ENCODE assay signal across 12 cellular contexts in genomic region chr20:13684566-13685222, GRCh38. TPM values are rescaled to one million over a fixed set of nuclear protein-coding genes. Genes with fewer than 3 reads are reported as not detected.
DNase-seq lines count a peak whose midpoint lies in the region; ATAC-seq and TF ChIP-seq lines count a peak whose summit lies in the region.
"Had no signal": no experiment of that assay in that cellular context is flagged by ENCODE, and none has a peak within 500 bp of the region (broad histone marks: within the 10 kb centered on the region; RNA-seq: fewer than 3 reads in every experiment).

No MANE protein-coding gene starts in this region.

- no peaks in the 10 kb centered on the region for H3K36me3 Mint-ChIP-seq in activated CD4-positive, alpha-beta T cell treated with anti-CD3 and anti-CD28 coated beads, Interleukin-2, amount 10 ng/mL, durations not matched to agents 7 days and 5 days (ENCODE audit: low read depth)
- H3K36me3 Mint-ChIP-seq in WTC11, result no peaks in the 10 kb centered on the region
- H3K36me3 Mint-ChIP-seq: CD14-positive monocyte had no signal

- no peaks in the 10 kb centered on the region for H3K79me2 ChIP-seq in OCI-LY7 (ENCODE audit: insufficient read depth, low read depth, low read length)

- no peak overlapping the region for H3K27ac ChIP-seq in OCI-LY7 (ENCODE audit: low read depth, low read length, poor library complexity, severe bottlenecking)
- H3K27ac ChIP-seq in WERI-Rb-1, result no peak overlapping the region
- H3K27ac ChIP-seq: ovary had no signal

- H3K4me1 ChIP-seq in OCI-LY7 (ENCODE audit: insufficient read depth, low read length, poor library complexity, severe bottlenecking), result peaks cover 12% of the 10 kb centered on the region

- ATAC-seq in GM19438 (IDR thresholded peaks at IDR 0.05; ENCODE audit: low read depth, unreplicated experiment) (peak; percentile 77), HG03066 (IDR thresholded peaks at IDR 0.05; ENCODE audit: low read depth, unreplicated experiment) (peak; percentile 73), WTC11 (no peak)
- ATAC-seq: HCT116 had no signal

- no TSS peak for BruUV-seq in OCI-LY7 (replicated peaks; lab: Mats Ljungman, UMichigan)

- in situ Hi-C loops in G401 (cut with HindIII; ENCODE audit: low sequenced_read_pairs), result no loop called here

- intact Hi-C loops in OCI-LY7 (cut with micrococcal nuclease; ENCODE audit: unreplicated experiment), result no loop called here

- peaks cover 10% of the 10 kb centered on the region for H3K27me3 Mint-ChIP-seq in activated CD4-positive, alpha-beta T cell treated with anti-CD3 and anti-CD28 coated beads, Interleukin-2, amount 10 ng/mL, durations not matched to agents 7 days and 5 days
- no peaks in the 10 kb centered on the region for H3K27me3 Mint-ChIP-seq in WTC11 (ENCODE audit: low read depth)

- no peaks in the 10 kb centered on the region for H3K9me3 ChIP-seq in OCI-LY7 (ENCODE audit: low read length)
- H3K9me3 ChIP-seq in WERI-Rb-1 (ENCODE audit: severe bottlenecking), result no peaks in the 10 kb centered on the region
- H3K9me3 ChIP-seq: ovary had no signal

- POLR2A ChIA-PET in OCI-LY7 (lab: Charles Lee), result interaction anchor here (0.6 kb wide), 1 partner anchor 122 kb away, joined by 5 read pairs; no protein-coding TSS in a partner anchor
- POLR2A ChIA-PET in activated CD4-positive, alpha-beta T cell treated with anti-CD3 and anti-CD28 coated beads, Interleukin-2, amount 10 ng/mL, durations not matched to agents 7 days and 5 days (lab: Charles Lee), result no interaction called here
- POLR2A ChIA-PET in WTC11 (lab: Charles Lee), result no interaction called here

- no peaks in the 10 kb centered on the region for H3K9me2 ChIP-seq in OCI-LY7 (ENCODE audit: insufficient read depth, low read length)

- no peaks in the 10 kb centered on the region for H3K9me3 Mint-ChIP-seq in activated CD4-positive, alpha-beta T cell treated with anti-CD3 and anti-CD28 coated beads, Interleukin-2, amount 10 ng/mL, durations not matched to agents 7 days and 5 days
- H3K9me3 Mint-ChIP-seq in WTC11, result peaks cover 16% of the 10 kb centered on the region
- H3K9me3 Mint-ChIP-seq: central memory CD8-positive, alpha-beta T cell had no signal

- no peak overlapping the region for H3K4me3 Mint-ChIP-seq in activated CD4-positive, alpha-beta T cell treated with anti-CD3 and anti-CD28 coated beads, Interleukin-2, amount 10 ng/mL, durations not matched to agents 7 days and 5 days
- no peak overlapping the region for H3K4me3 Mint-ChIP-seq in WTC11
- H3K4me3 Mint-ChIP-seq: CD14-positive monocyte; central memory CD8-positive, alpha-beta T cell had no signal

- H3K27ac Mint-ChIP-seq in activated CD4-positive, alpha-beta T cell treated with anti-CD3 and anti-CD28 coated beads, Interleukin-2, amount 10 ng/mL, durations not matched to agents 7 days and 5 days, result no peak overlapping the region
- H3K27ac Mint-ChIP-seq in WTC11, result no peak overlapping the region
- H3K27ac Mint-ChIP-seq: CD14-positive monocyte had no signal

- DNase-seq in DMS 273 treated with DMSO at 0.1 percent for 48 hours (lab: John Stamatoyannopoulos, UW) (peak; percentile 75), OCI-LY7 (ENCODE audit: low spot score) (peak; percentile 3), WTC11 (ENCODE audit: low spot score) (no peak), WERI-Rb-1 (no peak), G401 (ENCODE audit: low spot score) (no peak)
- no peak for DNase-seq in activated CD4-positive, alpha-beta T cell treated with anti-CD3 and anti-CD28 coated beads, Interleukin-2, amount 10 ng/mL, durations not matched to agents 7 days and 5 days
- DNase-seq: ovary had no signal

- peaks cover 4% of the 10 kb centered on the region for H3K4me1 Mint-ChIP-seq in activated CD4-positive, alpha-beta T cell treated with anti-CD3 and anti-CD28 coated beads, Interleukin-2, amount 10 ng/mL, durations not matched to agents 7 days and 5 days
- no peaks in the 10 kb centered on the region for H3K4me1 Mint-ChIP-seq in WTC11
- H3K4me1 Mint-ChIP-seq: CD14-positive monocyte had no signal

- H4K20me1 ChIP-seq in OCI-LY7 (ENCODE audit: insufficient read depth, low read length), result no peaks in the 10 kb centered on the region

- H3K36me3 ChIP-seq in OCI-LY7 (ENCODE audit: insufficient read depth, low read length) (no peaks in the 10 kb centered on the region), WERI-Rb-1 (no peaks in the 10 kb centered on the region)
- H3K36me3 ChIP-seq: ovary had no signal

- no peak overlapping the region for H2AFZ ChIP-seq in OCI-LY7 (ENCODE audit: low read length)

- no peak for TF ChIP-seq CTCF in OCI-LY7 (conservative IDR thresholded peaks at IDR 0.05; ENCODE audit: low read length)
- TF ChIP-seq CTCF in WTC11 (IDR thresholded peaks at IDR 0.05), result no peak
- no peak for TF ChIP-seq CTCF in WERI-Rb-1 (IDR thresholded peaks at IDR 0.05; ENCODE audit: low read depth, low read length)

- no peaks in the 10 kb centered on the region for H3K27me3 ChIP-seq in WERI-Rb-1 (ENCODE audit: insufficient read depth, low read depth, severe bottlenecking)
- H3K27me3 ChIP-seq: ovary had no signal

- no peak overlapping the region for H3K4me3 ChIP-seq in OCI-LY7 (ENCODE audit: low read depth, low read length, poor library complexity, severe bottlenecking)
- H3K4me3 ChIP-seq in WERI-Rb-1 (ENCODE audit: low read depth, low read length), result no peak overlapping the region
- H3K4me3 ChIP-seq: ovary had no signal

- CTCF ChIA-PET in OCI-LY7 (lab: Charles Lee; ENCODE audit: unreplicated experiment), result no interaction called here
- CTCF ChIA-PET in activated CD4-positive, alpha-beta T cell treated with anti-CD3 and anti-CD28 coated beads, Interleukin-2, amount 10 ng/mL, durations not matched to agents 7 days and 5 days (lab: Charles Lee), result no interaction called here
- CTCF ChIA-PET in WTC11 (lab: Charles Lee), result no interaction called here

- H3K4me2 ChIP-seq in OCI-LY7 (ENCODE audit: low read length), result no peak overlapping the region; the same call in 1 of the 2 replicates

TF ChIP-seq in WTC11, 78 proteins besides CTCF, POLR2A, EP300 and RAD21:
- TF ChIP-seq ERG (CRISPR knock-in tag; IDR thresholded peaks at IDR 0.05) (no peak), FOXP4 (CRISPR knock-in tag; IDR thresholded peaks at IDR 0.05) (no peak), MLX (CRISPR knock-in tag; IDR thresholded peaks at IDR 0.05) (no peak), NR2C2 (CRISPR knock-in tag; IDR thresholded peaks at IDR 0.05) (no peak), ZMAT4 (CRISPR knock-in tag; IDR thresholded peaks at IDR 0.05) (no peak), SMAD4 (CRISPR knock-in tag; IDR thresholded peaks at IDR 0.05) (no peak), IRF2 (CRISPR knock-in tag; IDR thresholded peaks at IDR 0.05; ENCODE audit: borderline replicate concordance, low read depth) (no peak), RORB (CRISPR knock-in tag; IDR thresholded peaks at IDR 0.05) (no peak), RELA (CRISPR knock-in tag; IDR thresholded peaks at IDR 0.05; ENCODE audit: borderline replicate concordance) (no peak), JAZF1 (CRISPR knock-in tag; IDR thresholded peaks at IDR 0.05) (no peak), ZNF263 (CRISPR knock-in tag; IDR thresholded peaks at IDR 0.05; ENCODE audit: low read depth) (no peak)

RNA-seq across cellular contexts. Expression of gene TASP1, which starts 46.0 kb away (rescaled TPM):
- total RNA-seq in OCI-LY7 (2014; rRNA removed; shearing (Covaris generic)), result 10.2 and 12.9 TPM in 2 replicates
- total RNA-seq in OCI-LY7 (2022) (15.1 and 15.5 TPM in 2 replicates), WTC11 (2021) (11.6 to 12.4 TPM (median 12.2 TPM) in 3 replicates)
- 10 to 100 TPM in 1 of 2 experiments, 1 to 10 TPM in 1; 9.5 to 10.5 TPM for total RNA-seq in activated CD4-positive, alpha-beta T cell treated with anti-CD3 and anti-CD28 coated beads, Interleukin-2, amount 10 ng/mL, durations not matched to agents 7 days and 5 days
- total RNA-seq in G401 (2014; rRNA removed; shearing (Covaris generic)), result 5.3 and 9.2 TPM in 2 replicates

Comparison
In these comparisons a context has a peak if more than half of its experiments do, and no peak if none do; other contexts are left out.
1. DNase-seq: peak in DMS 273 treated with DMSO at 0.1 percent for 48 hours (single experiment) and OCI-LY7 (single experiment); none in activated CD4-positive, alpha-beta T cell treated with anti-CD3 and anti-CD28 coated beads, Interleukin-2, amount 10 ng/mL, durations not matched to agents 7 days and 5 days (single experiment), WTC11 (single experiment), WERI-Rb-1 (single experiment) and G401 (single experiment).